Comparison of ENCODE assay signal across 1 cellular context in genomic region chr6:121890307-121890910, GRCh38.
TF ChIP-seq lines count a peak whose summit lies in the region.

No MANE protein-coding gene starts in this region.

TF ChIP-seq in HEK293T, 16 proteins besides CTCF, POLR2A, EP300 and RAD21 (continued from another document):
- no peak for TF ChIP-seq HDGF (IDR thresholded peaks at IDR 0.05; ENCODE audit: borderline replicate concordance)
